13 cellular contexts compared by ENCODE assay signal in genomic region chr4:114691865-114692264, GRCh38.
A peak's percentile ranks its signal among the peaks of the same experiment; 100 is the strongest.
DNase-seq lines count a peak whose midpoint lies in the region; ATAC-seq, FAIRE-seq and TF ChIP-seq lines count a peak whose summit lies in the region.
"Had no signal": no experiment of that assay in that cellular context is flagged by ENCODE, and none has a peak within 500 bp of the region (broad histone marks: within the 10 kb centered on the region; RNA-seq: fewer than 3 reads in every experiment).

No MANE protein-coding gene starts in this region.

- no peak overlapping the region for H3K4me3 Mint-ChIP-seq in WTC11
- H3K4me3 Mint-ChIP-seq: activated B cell treated with CpG ODN at 0.5 μM for 24 hours; activated T-helper 17 cell treated with anti-CD3 and anti-CD28 coated beads, Interleukin-2, amount 50 U/mL, for 72 hours; naive thymus-derived CD4-positive, alpha-beta T cell had no signal

- H3K9me3 Mint-ChIP-seq in WTC11: no peaks in the 10 kb centered on the region
- H3K9me3 Mint-ChIP-seq: activated B cell treated with CpG ODN at 0.5 μM for 24 hours; activated T-helper 17 cell treated with anti-CD3 and anti-CD28 coated beads, Interleukin-2, amount 50 U/mL, for 72 hours; naive thymus-derived CD4-positive, alpha-beta T cell had no signal

- DNase-seq in WTC11 (ENCODE audit: low spot score): no peak
- DNase-seq in effector CD8-positive, alpha-beta T cell (lab: John Stamatoyannopoulos, UW): no peak
- no peak for DNase-seq in frontal cortex (ENCODE audit: low spot score in 2 of 2)
- no peak for DNase-seq in NCI-H2196 (lab: John Stamatoyannopoulos, UW; ENCODE audit: unreplicated experiment)
- DNase-seq: activated B cell treated with CpG ODN at 0.5 μM for 24 hours; naive thymus-derived CD4-positive, alpha-beta T cell; SHP77 had no signal

- H3K4me1 Mint-ChIP-seq in WTC11: peaks cover 14% of the 10 kb centered on the region
- H3K4me1 Mint-ChIP-seq: activated T-helper 17 cell treated with anti-CD3 and anti-CD28 coated beads, Interleukin-2, amount 50 U/mL, for 72 hours had no signal

- CTCF ChIA-PET in WTC11 (lab: Charles Lee): interaction anchor here (1.4 kb wide), 1 partner anchor 275 kb away, joined by 3 read pairs; no protein-coding TSS in a partner anchor

- POLR2A ChIA-PET in WTC11 (lab: Charles Lee): no interaction called here

- TF ChIP-seq CTCF in WTC11 (IDR thresholded peaks at IDR 0.05): no peak

- FAIRE-seq in frontal cortex (lab: Jason Lieb, UNC): no peak

- H3K27me3 Mint-ChIP-seq in WTC11 (ENCODE audit: low read depth): no peaks in the 10 kb centered on the region
- H3K27me3 Mint-ChIP-seq: activated B cell treated with CpG ODN at 0.5 μM for 24 hours had no signal

- no peaks in the 10 kb centered on the region for H3K36me3 Mint-ChIP-seq in WTC11
- H3K36me3 Mint-ChIP-seq: naive thymus-derived CD4-positive, alpha-beta T cell had no signal

- H3K27ac Mint-ChIP-seq in WTC11: no peak overlapping the region
- H3K27ac Mint-ChIP-seq: activated B cell treated with CpG ODN at 0.5 μM for 24 hours; activated T-helper 17 cell treated with anti-CD3 and anti-CD28 coated beads, Interleukin-2, amount 50 U/mL, for 72 hours; naive thymus-derived CD4-positive, alpha-beta T cell had no signal

- ATAC-seq in GM18502 (IDR thresholded peaks at IDR 0.05; ENCODE audit: poor library complexity, unreplicated experiment): peak; percentile 93
- ATAC-seq in GM19452 (IDR thresholded peaks at IDR 0.05; ENCODE audit: unreplicated experiment): peak; percentile 89
- peak; percentile 88 for ATAC-seq in HG02840 (IDR thresholded peaks at IDR 0.05; ENCODE audit: low FRiP score, unreplicated experiment)
- ATAC-seq in HG03460 (IDR thresholded peaks at IDR 0.05; ENCODE audit: unreplicated experiment): peak; percentile 87
- no peak for ATAC-seq in WTC11
- ATAC-seq: activated T-helper 17 cell treated with anti-CD3 and anti-CD28 coated beads, Interleukin-2, amount 50 U/mL, for 72 hours; HCT116; naive thymus-derived CD4-positive, alpha-beta T cell had no signal

TF ChIP-seq in WTC11, 78 proteins besides CTCF, POLR2A, EP300 and RAD21:
- TF ChIP-seq SMAD3 (CRISPR knock-in tag; IDR thresholded peaks at IDR 0.05; ENCODE audit: borderline replicate concordance) (no peak), ZNF232 (CRISPR knock-in tag; IDR thresholded peaks at IDR 0.05) (no peak), ZNF121 (CRISPR knock-in tag; IDR thresholded peaks at IDR 0.05) (no peak), CREB1 (CRISPR knock-in tag; IDR thresholded peaks at IDR 0.05) (no peak), CDX4 (CRISPR knock-in tag; IDR thresholded peaks at IDR 0.05; ENCODE audit: borderline replicate concordance) (no peak), TEAD1 (CRISPR knock-in tag; IDR thresholded peaks at IDR 0.05) (no peak), FOXP4 (CRISPR knock-in tag; IDR thresholded peaks at IDR 0.05) (no peak), RORB (CRISPR knock-in tag; IDR thresholded peaks at IDR 0.05) (no peak), TCF7 (CRISPR knock-in tag; IDR thresholded peaks at IDR 0.05; ENCODE audit: low read depth) (no peak), ZMAT4 (CRISPR knock-in tag; IDR thresholded peaks at IDR 0.05) (no peak), ZNF281 (CRISPR knock-in tag; IDR thresholded peaks at IDR 0.05) (no peak), AFF4 (CRISPR knock-in tag; IDR thresholded peaks at IDR 0.05; ENCODE audit: borderline replicate concordance) (no peak), JAZF1 (CRISPR knock-in tag; IDR thresholded peaks at IDR 0.05) (no peak), ELF4 (CRISPR knock-in tag; IDR thresholded peaks at IDR 0.05; ENCODE audit: low read depth) (no peak), ETV6 (CRISPR knock-in tag; IDR thresholded peaks at IDR 0.05) (no peak), RELA (CRISPR knock-in tag; IDR thresholded peaks at IDR 0.05; ENCODE audit: borderline replicate concordance) (no peak), ZNF416 (CRISPR knock-in tag; IDR thresholded peaks at IDR 0.05) (no peak), USF2 (CRISPR knock-in tag; IDR thresholded peaks at IDR 0.05) (no peak)
